Comparison of ENCODE assay signal across 8 cellular contexts in genomic region chr17:4365628-4366311, GRCh38. TPM values are rescaled to one million over a fixed set of nuclear protein-coding genes. Genes with fewer than 3 reads are reported as not detected.
DNase-seq lines count a peak whose midpoint lies in the region; ATAC-seq, FAIRE-seq and TF ChIP-seq lines count a peak whose summit lies in the region.

No MANE protein-coding gene starts in this region.

- H3K27ac Mint-ChIP-seq in activated naive CD4-positive, alpha-beta T cell treated with anti-CD3 and anti-CD28 coated beads, Interleukin-2, amount 50 U/mL, for 24 hours: no peak overlapping the region

- DNase-seq in GM13977 (ENCODE audit: low spot score) (peak; percentile 14), HAP-1 (ENCODE audit: low spot score in 2 of 2) (peak; percentile 42 to 58), NCI-H1105 treated with DMSO at 0.1 percent for 48 hours (lab: John Stamatoyannopoulos, UW) (peak; percentile 30), left ventricle myocardium superior (peak; percentile 58), retinal pigment epithelial cell (ENCODE audit: low read depth) (no peak), D721Med (ENCODE audit: insufficient read length, low spot score) (no peak), NCI-H1048 (lab: John Stamatoyannopoulos, UW) (no peak)

- H3K4me3 ChIP-seq in HAP-1: peak overlapping the region; percentile 87
- peak overlapping the region; percentile 65 for H3K4me3 ChIP-seq in retinal pigment epithelial cell (ENCODE audit: low read length)

- no peaks in the 10 kb centered on the region for H3K27me3 Mint-ChIP-seq in activated naive CD4-positive, alpha-beta T cell treated with anti-CD3 and anti-CD28 coated beads, Interleukin-2, amount 50 U/mL, for 24 hours

- no peaks in the 10 kb centered on the region for H3K9me3 ChIP-seq in HAP-1

- H3K9me3 Mint-ChIP-seq in activated naive CD4-positive, alpha-beta T cell treated with anti-CD3 and anti-CD28 coated beads, Interleukin-2, amount 50 U/mL, for 24 hours: no peaks in the 10 kb centered on the region

- TF ChIP-seq CTCF in GM13977 (IDR thresholded peaks at IDR 0.05; ENCODE audit: extremely low read depth, insufficient read depth, missing control alignments) (no peak), retinal pigment epithelial cell (conservative IDR thresholded peaks at IDR 0.05; ENCODE audit: low read depth, low read length) (no peak), D721Med (IDR thresholded peaks at IDR 0.05; ENCODE audit: insufficient read depth, missing control alignments) (no peak)

- H3K36me3 Mint-ChIP-seq in activated naive CD4-positive, alpha-beta T cell treated with anti-CD3 and anti-CD28 coated beads, Interleukin-2, amount 50 U/mL, for 24 hours: peaks cover 2% of the 10 kb centered on the region

- peaks cover 37% of the 10 kb centered on the region for H3K4me1 Mint-ChIP-seq in activated naive CD4-positive, alpha-beta T cell treated with anti-CD3 and anti-CD28 coated beads, Interleukin-2, amount 50 U/mL, for 24 hours

- no peaks in the 10 kb centered on the region for H3K27me3 ChIP-seq in HAP-1 (ENCODE audit: low read depth)

- peak overlapping the region; percentile 87 for H3K4me3 Mint-ChIP-seq in activated naive CD4-positive, alpha-beta T cell treated with anti-CD3 and anti-CD28 coated beads, Interleukin-2, amount 50 U/mL, for 24 hours

- intact Hi-C loops in left ventricle myocardium superior (cut with micrococcal nuclease): no loop called here

- peaks cover 13% of the 10 kb centered on the region for H3K4me1 ChIP-seq in HAP-1

- no peak for FAIRE-seq in D721Med (lab: Jason Lieb, UNC)

- peaks cover 34% of the 10 kb centered on the region for H3K36me3 ChIP-seq in HAP-1 (replicated peaks)

- peak; percentile 35 for ATAC-seq in left ventricle myocardium superior

- in situ Hi-C loops in GM13977 (cut with MboI; ENCODE audit: low pct_unique_long_range_greater_than_20kb, low sequenced_read_pairs, unreplicated experiment): no loop called here
- in situ Hi-C loops in HAP-1 (cut with MboI; ENCODE audit: low sequenced_read_pairs): no loop called here

RNA-seq across cellular contexts. Expression of gene UBE2G1, which starts 0.7 kb away (rescaled TPM):
- total RNA-seq in left ventricle myocardium superior: 105 TPM

Comparison
In these comparisons a context has a peak if more than half of its experiments do, and no peak if none do; other contexts are left out.
1. DNase-seq: peak in GM13977 (single experiment), HAP-1 (2 of 2), NCI-H1105 treated with DMSO at 0.1 percent for 48 hours (single experiment) and left ventricle myocardium superior (single experiment); none in retinal pigment epithelial cell (single experiment), D721Med (single experiment) and NCI-H1048 (single experiment).